Comparison of ENCODE assay signal across 1 cellular context in the genomic region with DNA sequence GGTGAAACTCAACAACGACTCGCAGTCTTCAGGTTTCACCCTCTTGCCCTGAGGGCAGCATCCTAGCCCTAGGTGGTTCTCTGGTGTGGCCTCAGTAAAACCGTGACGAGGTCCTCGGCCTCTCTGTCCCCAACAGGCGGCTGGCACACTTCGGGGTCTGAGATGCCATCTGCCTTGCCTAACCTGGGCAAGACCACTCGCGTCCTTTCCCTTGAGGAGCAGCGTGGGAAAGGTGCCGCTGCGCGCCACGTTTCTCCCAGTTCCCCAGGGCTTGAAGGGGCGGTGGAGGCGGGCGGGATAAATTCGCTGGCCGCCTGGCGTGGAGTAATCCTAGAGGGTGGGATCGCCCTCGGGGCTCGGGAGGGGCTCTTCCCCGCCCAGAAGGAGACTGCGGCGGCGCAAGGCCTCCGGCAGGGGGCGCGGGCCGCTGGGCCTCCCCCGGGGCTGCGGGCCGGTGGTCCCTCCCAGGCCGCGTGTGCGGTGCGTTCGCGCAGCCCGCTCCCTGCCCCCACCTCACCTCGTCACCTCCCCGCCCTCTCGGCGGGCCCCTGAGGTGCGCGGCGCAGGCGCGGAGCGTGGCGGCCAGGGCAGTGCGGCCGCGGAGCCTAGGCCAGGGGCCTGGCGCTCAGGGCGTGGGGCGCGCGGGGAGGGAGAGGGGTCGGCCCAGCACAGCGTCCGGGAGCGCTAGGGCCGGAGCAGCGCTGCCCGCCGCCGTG.
A peak's percentile ranks its signal among the peaks of the same experiment; 100 is the strongest.
TF ChIP-seq lines count a peak whose summit lies in the region.

TSS of gene ZNF639 (plus strand) at position 551 of the 716 bp plus-strand sequence. CDS start 5,263 bp downstream, outside the sequence.

TF ChIP-seq in HepG2, 621 proteins besides CTCF, POLR2A, EP300 and RAD21 (continued from another document and continues in another):
- TF ChIP-seq, protein P1, sequence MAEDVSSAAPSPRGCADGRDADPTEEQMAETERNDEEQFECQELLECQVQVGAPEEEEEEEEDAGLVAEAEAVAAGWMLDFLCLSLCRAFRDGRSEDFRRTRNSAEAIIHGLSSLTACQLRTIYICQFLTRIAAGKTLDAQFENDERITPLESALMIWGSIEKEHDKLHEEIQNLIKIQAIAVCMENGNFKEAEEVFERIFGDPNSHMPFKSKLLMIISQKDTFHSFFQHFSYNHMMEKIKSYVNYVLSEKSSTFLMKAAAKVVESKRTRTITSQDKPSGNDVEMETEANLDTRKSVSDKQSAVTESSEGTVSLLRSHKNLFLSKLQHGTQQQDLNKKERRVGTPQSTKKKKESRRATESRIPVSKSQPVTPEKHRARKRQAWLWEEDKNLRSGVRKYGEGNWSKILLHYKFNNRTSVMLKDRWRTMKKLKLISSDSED (CRISPR knock-in tag; IDR thresholded peaks at IDR 0.05): no peak
- TF ChIP-seq ZNF746 (CRISPR knock-in tag; IDR thresholded peaks at IDR 0.05) (no peak; the same call in 1 of the 2 replicates), TOE1 (CRISPR knock-in tag; IDR thresholded peaks at IDR 0.05) (no peak; the same call in 1 of the 2 replicates), REXO4 (CRISPR knock-in tag; IDR thresholded peaks at IDR 0.05; ENCODE audit: borderline replicate concordance) (no peak), ZNF501 (CRISPR knock-in tag; IDR thresholded peaks at IDR 0.05) (peak; percentile 64), ZBED4 (CRISPR knock-in tag; IDR thresholded peaks at IDR 0.05; ENCODE audit: borderline replicate concordance) (peak; percentile 68; the same call in 1 of the 2 replicates), SALL1 (CRISPR knock-in tag; IDR thresholded peaks at IDR 0.05) (peak; percentile 86), ETV6 (CRISPR knock-in tag; conservative IDR thresholded peaks at IDR 0.05) (no peak), CCAR2 (optimal IDR thresholded peaks at IDR 0.05; ENCODE audit: low read depth, low read length) (no peak), ZBTB3 (CRISPR knock-in tag; IDR thresholded peaks at IDR 0.05; ENCODE audit: borderline replicate concordance, low read depth) (peak; percentile 64; the same call in 1 of the 2 replicates), KAT2B (IDR thresholded peaks at IDR 0.05; ENCODE audit: borderline replicate concordance, low read depth, low read length) (no peak), MATR3 (CRISPR knock-in tag; IDR thresholded peaks at IDR 0.05) (no peak), PPARG (CRISPR knock-in tag; conservative IDR thresholded peaks at IDR 0.05) (no peak), ZGPAT (CRISPR knock-in tag; IDR thresholded peaks at IDR 0.05) (no peak), ZKSCAN8 (CRISPR knock-in tag; IDR thresholded peaks at IDR 0.05; ENCODE audit: borderline replicate concordance) (no peak), ZFX (CRISPR knock-in tag; IDR thresholded peaks at IDR 0.05; ENCODE audit: low read depth) (peak; percentile 83), ZSCAN12 (CRISPR knock-in tag; IDR thresholded peaks at IDR 0.05) (no peak), ZHX2 (IDR thresholded peaks at IDR 0.05; ENCODE audit: low read depth) (no peak), ZHX2 (CRISPR knock-in tag; IDR thresholded peaks at IDR 0.05; ENCODE audit: borderline replicate concordance) (no peak), XRCC5 (optimal IDR thresholded peaks at IDR 0.05; ENCODE audit: low read length) (peak; percentile 69), KDM5B (CRISPR knock-in tag; IDR thresholded peaks at IDR 0.05; ENCODE audit: borderline replicate concordance) (peak; percentile 62; the same call in 1 of the 2 replicates), DRAP1 (CRISPR knock-in tag; IDR thresholded peaks at IDR 0.05) (no peak), NR2F1 (CRISPR knock-in tag; IDR thresholded peaks at IDR 0.05) (no peak), CHD4 (IDR thresholded peaks at IDR 0.05; ENCODE audit: borderline replicate concordance, low read length) (no peak), BRCA1 (CRISPR knock-in tag; IDR thresholded peaks at IDR 0.05) (no peak)
- TF ChIP-seq, protein P2, sequence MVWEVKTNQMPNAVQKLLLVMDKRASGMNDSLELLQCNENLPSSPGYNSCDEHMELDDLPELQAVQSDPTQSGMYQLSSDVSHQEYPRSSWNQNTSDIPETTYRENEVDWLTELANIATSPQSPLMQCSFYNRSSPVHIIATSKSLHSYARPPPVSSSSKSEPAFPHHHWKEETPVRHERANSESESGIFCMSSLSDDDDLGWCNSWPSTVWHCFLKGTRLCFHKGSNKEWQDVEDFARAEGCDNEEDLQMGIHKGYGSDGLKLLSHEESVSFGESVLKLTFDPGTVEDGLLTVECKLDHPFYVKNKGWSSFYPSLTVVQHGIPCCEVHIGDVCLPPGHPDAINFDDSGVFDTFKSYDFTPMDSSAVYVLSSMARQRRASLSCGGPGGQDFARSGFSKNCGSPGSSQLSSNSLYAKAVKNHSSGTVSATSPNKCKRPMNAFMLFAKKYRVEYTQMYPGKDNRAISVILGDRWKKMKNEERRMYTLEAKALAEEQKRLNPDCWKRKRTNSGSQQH (CRISPR knock-in tag; IDR thresholded peaks at IDR 0.05; ENCODE audit: low read depth): 0 out of 2 replicates have a peak, but pooled peaks have one; percentile 18
- TF ChIP-seq, protein P3, sequence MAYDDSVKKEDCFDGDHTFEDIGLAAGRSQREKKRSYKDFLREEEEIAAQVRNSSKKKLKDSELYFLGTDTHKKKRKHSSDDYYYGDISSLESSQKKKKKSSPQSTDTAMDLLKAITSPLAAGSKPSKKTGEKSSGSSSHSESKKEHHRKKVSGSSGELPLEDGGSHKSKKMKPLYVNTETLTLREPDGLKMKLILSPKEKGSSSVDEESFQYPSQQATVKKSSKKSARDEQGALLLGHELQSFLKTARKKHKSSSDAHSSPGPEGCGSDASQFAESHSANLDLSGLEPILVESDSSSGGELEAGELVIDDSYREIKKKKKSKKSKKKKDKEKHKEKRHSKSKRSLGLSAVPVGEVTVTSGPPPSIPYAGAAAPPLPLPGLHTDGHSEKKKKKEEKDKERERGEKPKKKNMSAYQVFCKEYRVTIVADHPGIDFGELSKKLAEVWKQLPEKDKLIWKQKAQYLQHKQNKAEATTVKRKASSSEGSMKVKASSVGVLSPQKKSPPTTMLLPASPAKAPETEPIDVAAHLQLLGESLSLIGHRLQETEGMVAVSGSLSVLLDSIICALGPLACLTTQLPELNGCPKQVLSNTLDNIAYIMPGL (CRISPR knock-in tag; IDR thresholded peaks at IDR 0.05; ENCODE audit: borderline replicate concordance in 1 of 2, low read depth in 1 of 2): peak; percentile 78 to 81; a peak in 3 of 4 replicates
- TF ChIP-seq, protein P4, sequence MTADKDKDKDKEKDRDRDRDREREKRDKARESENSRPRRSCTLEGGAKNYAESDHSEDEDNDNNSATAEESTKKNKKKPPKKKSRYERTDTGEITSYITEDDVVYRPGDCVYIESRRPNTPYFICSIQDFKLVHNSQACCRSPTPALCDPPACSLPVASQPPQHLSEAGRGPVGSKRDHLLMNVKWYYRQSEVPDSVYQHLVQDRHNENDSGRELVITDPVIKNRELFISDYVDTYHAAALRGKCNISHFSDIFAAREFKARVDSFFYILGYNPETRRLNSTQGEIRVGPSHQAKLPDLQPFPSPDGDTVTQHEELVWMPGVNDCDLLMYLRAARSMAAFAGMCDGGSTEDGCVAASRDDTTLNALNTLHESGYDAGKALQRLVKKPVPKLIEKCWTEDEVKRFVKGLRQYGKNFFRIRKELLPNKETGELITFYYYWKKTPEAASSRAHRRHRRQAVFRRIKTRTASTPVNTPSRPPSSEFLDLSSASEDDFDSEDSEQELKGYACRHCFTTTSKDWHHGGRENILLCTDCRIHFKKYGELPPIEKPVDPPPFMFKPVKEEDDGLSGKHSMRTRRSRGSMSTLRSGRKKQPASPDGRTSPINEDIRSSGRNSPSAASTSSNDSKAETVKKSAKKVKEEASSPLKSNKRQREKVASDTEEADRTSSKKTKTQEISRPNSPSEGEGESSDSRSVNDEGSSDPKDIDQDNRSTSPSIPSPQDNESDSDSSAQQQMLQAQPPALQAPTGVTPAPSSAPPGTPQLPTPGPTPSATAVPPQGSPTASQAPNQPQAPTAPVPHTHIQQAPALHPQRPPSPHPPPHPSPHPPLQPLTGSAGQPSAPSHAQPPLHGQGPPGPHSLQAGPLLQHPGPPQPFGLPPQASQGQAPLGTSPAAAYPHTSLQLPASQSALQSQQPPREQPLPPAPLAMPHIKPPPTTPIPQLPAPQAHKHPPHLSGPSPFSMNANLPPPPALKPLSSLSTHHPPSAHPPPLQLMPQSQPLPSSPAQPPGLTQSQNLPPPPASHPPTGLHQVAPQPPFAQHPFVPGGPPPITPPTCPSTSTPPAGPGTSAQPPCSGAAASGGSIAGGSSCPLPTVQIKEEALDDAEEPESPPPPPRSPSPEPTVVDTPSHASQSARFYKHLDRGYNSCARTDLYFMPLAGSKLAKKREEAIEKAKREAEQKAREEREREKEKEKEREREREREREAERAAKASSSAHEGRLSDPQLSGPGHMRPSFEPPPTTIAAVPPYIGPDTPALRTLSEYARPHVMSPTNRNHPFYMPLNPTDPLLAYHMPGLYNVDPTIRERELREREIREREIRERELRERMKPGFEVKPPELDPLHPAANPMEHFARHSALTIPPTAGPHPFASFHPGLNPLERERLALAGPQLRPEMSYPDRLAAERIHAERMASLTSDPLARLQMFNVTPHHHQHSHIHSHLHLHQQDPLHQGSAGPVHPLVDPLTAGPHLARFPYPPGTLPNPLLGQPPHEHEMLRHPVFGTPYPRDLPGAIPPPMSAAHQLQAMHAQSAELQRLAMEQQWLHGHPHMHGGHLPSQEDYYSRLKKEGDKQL (CRISPR knock-in tag; IDR thresholded peaks at IDR 0.05; ENCODE audit: low read depth): no peak
- TF ChIP-seq, protein P5, sequence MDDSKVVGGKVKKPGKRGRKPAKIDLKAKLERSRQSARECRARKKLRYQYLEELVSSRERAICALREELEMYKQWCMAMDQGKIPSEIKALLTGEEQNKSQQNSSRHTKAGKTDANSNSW (CRISPR knock-in tag; IDR thresholded peaks at IDR 0.05; ENCODE audit: borderline replicate concordance): no peak
